Comparison of ENCODE assay signal across 25 cellular contexts in the genomic region with DNA sequence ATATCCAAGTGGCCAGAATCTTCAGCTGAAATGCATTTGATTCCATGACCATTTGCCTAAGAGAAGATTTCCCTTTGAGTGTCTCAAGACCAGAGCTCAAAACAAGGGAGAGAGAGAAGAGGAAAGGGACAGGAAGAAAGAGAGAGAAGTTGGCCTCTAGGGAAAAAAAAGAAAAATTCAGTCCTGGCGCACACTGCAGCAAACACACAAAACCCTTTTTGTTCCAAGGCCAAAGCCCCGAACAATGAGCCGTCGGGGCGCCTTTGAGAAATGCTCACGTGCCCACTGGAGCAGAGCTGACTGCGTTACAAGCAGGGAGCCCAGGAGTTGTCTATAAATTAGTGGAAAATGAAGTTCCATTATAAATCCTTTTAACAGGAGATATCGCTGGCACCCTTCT. TPM values are rescaled to one million over a fixed set of nuclear protein-coding genes. Genes with fewer than 3 reads are reported as not detected.
DNase-seq lines count a peak whose midpoint lies in the region; ATAC-seq lines count a peak whose summit lies in the region.
"Had no signal": no experiment of that assay in that cellular context is flagged by ENCODE, and none has a peak within 500 bp of the region (broad histone marks: within the 10 kb centered on the region; RNA-seq: fewer than 3 reads in every experiment).

No MANE protein-coding gene starts in this region.

- H2BK15ac ChIP-seq in neuronal stem cell (ENCODE audit: low read length) (no peak overlapping the region), mesenchymal stem cell (ENCODE audit: low read depth, poor library complexity, severe bottlenecking) (no peak overlapping the region)

- H2BK120ac ChIP-seq in neuronal stem cell (ENCODE audit: low read depth, low read length), result no peak overlapping the region
- H2BK120ac ChIP-seq in mesenchymal stem cell (ENCODE audit: low read depth, low read length), result no peak overlapping the region

- H2BK12ac ChIP-seq in neuronal stem cell (ENCODE audit: low read length), result no peak overlapping the region
- no peak overlapping the region for H2BK12ac ChIP-seq in mesenchymal stem cell (ENCODE audit: low read length in 2 of 2)

- no peak overlapping the region for H3K18ac ChIP-seq in neuronal stem cell (ENCODE audit: low read length)
- no peak overlapping the region for H3K18ac ChIP-seq in mesenchymal stem cell (ENCODE audit: low read depth in 1 of 2, low read length in 2 of 2)

- H2AK5ac ChIP-seq in neuronal stem cell (ENCODE audit: low read depth, low read length) (no peak overlapping the region), mesenchymal stem cell (ENCODE audit: low read length, severe bottlenecking) (no peak overlapping the region)

- H3K9me3 ChIP-seq in neuronal stem cell (replicated peaks in 1 of 2; ENCODE audit: control insufficient read depth in 2 of 2, insufficient read depth in 1 of 2, low read depth in 1 of 2, low read length in 2 of 2) (peaks cover 0 to 15% of the 10 kb centered on the region in 2 donors), mesenchymal stem cell (ENCODE audit: control insufficient read depth, low read length) (no peaks in the 10 kb centered on the region)
- H3K9me3 ChIP-seq: SK-N-SH, upper lobe of right lung had no signal

- no CpG with 5 or more reads among the region's 8 CpGs for WGBS in neuronal stem cell (ENCODE audit: extremely low coverage in 2 of 2, insufficient read length in 2 of 2, insufficient replicate concordance in 1 of 2), 2 donors
- WGBS in mesenchymal stem cell, result 87% methylated on average over 7 of the region's 8 CpGs

- H3K4me3 ChIP-seq in neuronal stem cell (ENCODE audit: low read length in 2 of 2) (no peak overlapping the region), mesenchymal stem cell (ENCODE audit: insufficient read depth in 1 of 2, low read depth in 1 of 2, low read length in 2 of 2) (no peak overlapping the region)
- H3K4me3 ChIP-seq: upper lobe of right lung had no signal

- H4K8ac ChIP-seq in neuronal stem cell (ENCODE audit: low read depth, low read length) (no peak overlapping the region), mesenchymal stem cell (ENCODE audit: low read length) (no peak overlapping the region)

- H2AFZ ChIP-seq in neuronal stem cell (ENCODE audit: low read length) (no peak overlapping the region), mesenchymal stem cell (ENCODE audit: low read depth, low read length) (no peak overlapping the region)

- H3K79me1 ChIP-seq in neuronal stem cell (ENCODE audit: low read depth, low read length), result no peaks in the 10 kb centered on the region
- H3K79me1 ChIP-seq in mesenchymal stem cell (replicated peaks; ENCODE audit: low read length, poor library complexity, severe bottlenecking), result no peaks in the 10 kb centered on the region

- H3K27me3 ChIP-seq in neuronal stem cell (ENCODE audit: control insufficient read depth in 3 of 3, insufficient read depth in 3 of 3, low read depth in 1 of 3, low read length in 3 of 3) (no peaks in the 10 kb centered on the region), mesenchymal stem cell (ENCODE audit: control insufficient read depth in 1 of 2, insufficient read depth in 1 of 2, low read length in 2 of 2) (peaks cover 0 to 7% of the 10 kb centered on the region in 2 experiments)
- H3K27me3 ChIP-seq: upper lobe of right lung had no signal

- H3K36me3 ChIP-seq in neuronal stem cell (replicated peaks in 1 of 2; ENCODE audit: control insufficient read depth in 2 of 2, insufficient read depth in 2 of 2, low read length in 2 of 2) (peaks cover 0 to 46% of the 10 kb centered on the region in 2 donors), mesenchymal stem cell (ENCODE audit: control insufficient read depth in 1 of 2, insufficient read depth in 2 of 2, low read depth in 1 of 2, low read length in 2 of 2) (no peaks in the 10 kb centered on the region)
- H3K36me3 ChIP-seq: upper lobe of right lung had no signal

- H3K23ac ChIP-seq in neuronal stem cell (ENCODE audit: low read depth, low read length, poor library complexity), result no peak overlapping the region
- H3K23ac ChIP-seq in mesenchymal stem cell (ENCODE audit: low read length in 2 of 2), result no peak overlapping the region

- DNase-seq in Ammon's horn (ENCODE audit: low spot score), result peak; percentile 85
- peak in 54 of 56 donors; percentile 12 to 85 (median 61) for DNase-seq in amygdala (lab: John Stamatoyannopoulos, UW)
- peak; percentile 90 for DNase-seq in globus pallidus (ENCODE audit: low spot score)
- peak; percentile 41 for DNase-seq in neuronal stem cell (ENCODE audit: low spot score)
- DNase-seq in NK-92 (lab: John Stamatoyannopoulos, UW; ENCODE audit: unreplicated experiment), result no peak
- DNase-seq in mesenchymal stem cell, result no peak
- DNase-seq: activated CD4-positive, alpha-beta T cell treated with anti-CD3 and anti-CD28 coated beads for 4 hours; activated CD8-positive, alpha-beta memory T cell treated with anti-CD3 and anti-CD28 coated beads for 24 hours; activated gamma-delta T cell treated with Interleukin-2 at 50 U/mL for 16 hours; activated T-cell treated with anti-CD3 and anti-CD28 coated beads, Interleukin-2, amount 50 U/mL, for 1 hour; cortex of kidney; GF-D8; GOT3; left cardiac atrium; naive thymus-derived CD8-positive, alpha-beta T cell; NCI-H1048; NCI-H2029; NCI-H345; NCI-H82; T-helper 17 cell; upper lobe of right lung had no signal

- H3K4me1 ChIP-seq in neuronal stem cell (ENCODE audit: control insufficient read depth in 2 of 2, insufficient read depth in 1 of 2, low read depth in 1 of 2, low read length in 2 of 2) (peaks cover 33 to 44% of the 10 kb centered on the region in 2 donors), mesenchymal stem cell (ENCODE audit: control insufficient read depth, insufficient read depth, low read depth, low read length) (peaks cover 6% of the 10 kb centered on the region)
- H3K4me1 ChIP-seq: upper lobe of right lung had no signal

- H3K27ac ChIP-seq in neuronal stem cell (replicated peaks; ENCODE audit: low read length), result no peak overlapping the region
- no peak overlapping the region for H3K27ac ChIP-seq in mesenchymal stem cell (ENCODE audit: low read length, poor library complexity, severe bottlenecking)
- H3K27ac ChIP-seq: HL-60, upper lobe of right lung had no signal

- H3K9ac ChIP-seq in neuronal stem cell (ENCODE audit: low read depth, low read length, poor library complexity) (no peak overlapping the region), mesenchymal stem cell (ENCODE audit: low read length) (no peak overlapping the region)
- H3K9ac ChIP-seq: SK-N-SH had no signal

- H2BK5ac ChIP-seq in neuronal stem cell (ENCODE audit: low read length) (no peak overlapping the region), mesenchymal stem cell (ENCODE audit: low read depth, low read length, poor library complexity, severe bottlenecking) (no peak overlapping the region)

- ATAC-seq in HG03571 (IDR thresholded peaks at IDR 0.05; ENCODE audit: unreplicated experiment) (no peak), HG03025 (IDR thresholded peaks at IDR 0.05; ENCODE audit: low FRiP score, unreplicated experiment) (no peak)
- ATAC-seq: naive thymus-derived CD8-positive, alpha-beta T cell; T-helper 17 cell; upper lobe of right lung had no signal

- H3K4me2 ChIP-seq in neuronal stem cell (ENCODE audit: insufficient read depth, low read length, poor library complexity, severe bottlenecking) (no peak overlapping the region), mesenchymal stem cell (ENCODE audit: low read length, poor library complexity, severe bottlenecking) (no peak overlapping the region)
- H3K4me2 ChIP-seq: SK-N-SH had no signal

- H4K91ac ChIP-seq in neuronal stem cell (ENCODE audit: low read depth, low read length, poor library complexity) (no peak overlapping the region), mesenchymal stem cell (ENCODE audit: low read length) (no peak overlapping the region)

- H3K4ac ChIP-seq in neuronal stem cell (ENCODE audit: low read length) (no peak overlapping the region), mesenchymal stem cell (ENCODE audit: low read depth in 1 of 2, low read length in 2 of 2) (no peak overlapping the region)

- no peak overlapping the region for H3K14ac ChIP-seq in neuronal stem cell (ENCODE audit: low read length)
- H3K14ac ChIP-seq in mesenchymal stem cell (ENCODE audit: low read length in 2 of 2), result no peak overlapping the region

RNA-seq across cellular contexts. Expression of gene NCKAP5, which starts 32.0 kb away (rescaled TPM):
- 0.50 TPM for polyA plus RNA-seq in neuronal stem cell (2013, experiment 1 of 2)
- 0.53 TPM for polyA plus RNA-seq in neuronal stem cell (2013, experiment 2 of 2)
- 2.4 TPM for polyA plus RNA-seq in mesenchymal stem cell (2013, experiment 1 of 2)
- 2.5 TPM for polyA plus RNA-seq in mesenchymal stem cell (2013, experiment 2 of 2)
- polyA plus RNA-seq: naive thymus-derived CD8-positive, alpha-beta T cell had no signal

Comparison
In these comparisons a context has a peak if more than half of its experiments do, and no peak if none do; other contexts are left out.
1. DNase-seq: peak in Ammon's horn (single experiment), amygdala (54 of 56), globus pallidus (single experiment) and neuronal stem cell (single experiment); none in NK-92 (single experiment) and mesenchymal stem cell (single experiment).